ENCODE assay signal across 8 cellular contexts in genomic region chr10:132836832-132837540, GRCh38. TPM values are rescaled to one million over a fixed set of nuclear protein-coding genes. Genes with fewer than 3 reads are reported as not detected.
DNase-seq lines count a peak whose midpoint lies in the region; ATAC-seq, FAIRE-seq and TF ChIP-seq lines count a peak whose summit lies in the region.

No MANE protein-coding gene starts in this region.

- H3K27ac ChIP-seq in Panc1 (ENCODE audit: low read length) (no peak overlapping the region), astrocyte (ENCODE audit: low read depth, low read length) (no peak overlapping the region), skeletal muscle tissue (ENCODE audit: low read depth, low read length) (peak overlapping the region; percentile 92)

- intact Hi-C loops in Panc1 (cut with micrococcal nuclease; ENCODE audit: unreplicated experiment), result loop anchor here (2.0 kb wide), 1 partner anchor 50 kb away; no protein-coding TSS in a partner anchor

- H3K4me1 Mint-ChIP-seq in astrocyte (ENCODE audit: low read depth, unreplicated experiment), result no peaks in the 10 kb centered on the region

- H3K79me2 ChIP-seq in astrocyte (ENCODE audit: insufficient read depth, low read length), result no peaks in the 10 kb centered on the region

- no peaks in the 10 kb centered on the region for H3K36me3 Mint-ChIP-seq in astrocyte (ENCODE audit: low read depth, unreplicated experiment)

- H3K4me2 ChIP-seq in astrocyte (ENCODE audit: low read length), result no peak overlapping the region

- no peak overlapping the region for H3K4me3 Mint-ChIP-seq in astrocyte (ENCODE audit: unreplicated experiment)

- no peak for FAIRE-seq in astrocyte (lab: Jason Lieb, UNC)

- H3K4me3 ChIP-seq in Panc1 (ENCODE audit: low read depth in 2 of 2, low read length in 2 of 2) (peak overlapping the region; percentile 3 to 29; a peak in 3 of 4 replicates), astrocyte (ENCODE audit: insufficient read depth, low read depth, low read length) (no peak overlapping the region), skeletal muscle tissue (ENCODE audit: low read length in 3 of 3) (peak overlapping the region; percentile 46 to 77 (median 63))

- BruUV-seq in Panc1 (replicated peaks; lab: Mats Ljungman, UMichigan), result no TSS peak

- CTCF ChIA-PET in Panc1 (lab: Charles Lee), result no interaction called here

- H4K20me1 ChIP-seq in astrocyte (ENCODE audit: insufficient read depth, low read length), result no peaks in the 10 kb centered on the region

- ATAC-seq in Panc1 (peak; percentile 65), GM19324 (IDR thresholded peaks at IDR 0.05; ENCODE audit: low FRiP score, unreplicated experiment) (no peak), GM21786 (IDR thresholded peaks at IDR 0.05; ENCODE audit: unreplicated experiment) (no peak)

- TF ChIP-seq CTCF in Panc1 (IDR thresholded peaks at IDR 0.05) (peak; percentile 99), astrocyte (IDR thresholded peaks at IDR 0.05; ENCODE audit: insufficient read depth, low read depth, low read length) (peak; percentile 59)

- peaks cover 35% of the 10 kb centered on the region for H3K27me3 Mint-ChIP-seq in astrocyte (ENCODE audit: low read depth, unreplicated experiment)

- H3K9me3 ChIP-seq in Panc1 (ENCODE audit: control insufficient read depth, insufficient read depth, low read depth, low read length) (peaks cover 2% of the 10 kb centered on the region; the same call in 1 of the 2 replicates), astrocyte (ENCODE audit: insufficient read depth, low read depth, low read length) (peaks cover 2% of the 10 kb centered on the region), skeletal muscle tissue (ENCODE audit: control insufficient read depth in 3 of 3, low read length in 3 of 3) (peaks cover 0 to 3% (median under 1%) of the 10 kb centered on the region in 3 donors)

- no peak overlapping the region for H2AFZ ChIP-seq in astrocyte (ENCODE audit: low read depth, low read length)

- DNase-seq in stimulated activated naive CD4-positive, alpha-beta T cell (lab: John Stamatoyannopoulos, UW), result peak in 5 of 6 experiments; percentile 6 to 58 (median 38)
- DNase-seq in stimulated activated naive CD4-positive, alpha-beta T cell treated with Interleukin-2 at 50 U/mL for 16 hours (lab: John Stamatoyannopoulos, UW), result no peak
- DNase-seq in Panc1 (ENCODE audit: low read depth, low spot score) (peak; percentile 12), astrocyte (ENCODE audit: low read depth) (no peak), hypothalamus (lab: John Stamatoyannopoulos, UW) (peak in 30 of 51 donors; percentile 7 to 69 (median 22))

- H3K27me3 ChIP-seq in Panc1 (ENCODE audit: control insufficient read depth, insufficient read depth, low read length), result peaks cover 15% of the 10 kb centered on the region
- H3K27me3 ChIP-seq in astrocyte (ENCODE audit: insufficient read depth, low read length), result no peaks in the 10 kb centered on the region
- H3K27me3 ChIP-seq in skeletal muscle tissue (ENCODE audit: control insufficient read depth in 3 of 3, insufficient read depth in 3 of 3, low read length in 3 of 3), result peaks cover 3 to 41% (median 5%) of the 10 kb centered on the region in 3 donors

- POLR2A ChIA-PET in Panc1 (lab: Charles Lee), result no interaction called here

- in situ Hi-C loops in Panc1 (cut with HindIII; ENCODE audit: low pct_unique_long_range_greater_than_20kb, low sequenced_read_pairs), result no loop called here

- H3K4me1 ChIP-seq in Panc1 (ENCODE audit: control insufficient read depth, insufficient read depth, low read length) (peaks cover 5% of the 10 kb centered on the region), astrocyte (ENCODE audit: insufficient read depth, low read length) (no peaks in the 10 kb centered on the region), skeletal muscle tissue (ENCODE audit: control insufficient read depth in 3 of 3, insufficient read depth in 3 of 3, low read length in 3 of 3) (peaks cover 8 to 15% (median 12%) of the 10 kb centered on the region in 3 donors)

- H3K9ac ChIP-seq in astrocyte (ENCODE audit: low read length) (no peak overlapping the region), skeletal muscle tissue (ENCODE audit: low read depth in 1 of 3, low read length in 3 of 3) (peak overlapping the region; percentile 70 to 90 (median 89))

- no peak overlapping the region for H3K27ac Mint-ChIP-seq in astrocyte (ENCODE audit: unreplicated experiment)

- H3K9me3 Mint-ChIP-seq in astrocyte (ENCODE audit: unreplicated experiment), result peaks cover 3% of the 10 kb centered on the region

- H3K36me3 ChIP-seq in Panc1 (ENCODE audit: control insufficient read depth, insufficient read depth, low read length) (no peaks in the 10 kb centered on the region), astrocyte (ENCODE audit: insufficient read depth, low read length) (no peaks in the 10 kb centered on the region), skeletal muscle tissue (ENCODE audit: control insufficient read depth in 3 of 3, insufficient read depth in 3 of 3, low read length in 3 of 3) (peaks cover 0 to 6% (median 0%) of the 10 kb centered on the region in 3 donors)

RNA-seq across cellular contexts. Expression of gene NKX6-2, which starts 51.0 kb away (rescaled TPM):
- total RNA-seq in Panc1 (2021; ENCODE audit: unreplicated experiment), result 1.6 TPM
- polyA plus RNA-seq in Panc1 (2012; ENCODE audit: insufficient read length), result 12.0 TPM
- not detected in 2 replicates for total RNA-seq in astrocyte
- not detected for total RNA-seq in skeletal muscle tissue

Comparison
In these comparisons a context has a peak if more than half of its experiments do, and no peak if none do; other contexts are left out.
1. DNase-seq: peak in stimulated activated naive CD4-positive, alpha-beta T cell (5 of 6), Panc1 (single experiment) and hypothalamus (30 of 51); none in stimulated activated naive CD4-positive, alpha-beta T cell treated with Interleukin-2 at 50 U/mL for 16 hours (single experiment) and astrocyte (single experiment).